ENCODE assay signal across 1 cellular context in the genomic region with DNA sequence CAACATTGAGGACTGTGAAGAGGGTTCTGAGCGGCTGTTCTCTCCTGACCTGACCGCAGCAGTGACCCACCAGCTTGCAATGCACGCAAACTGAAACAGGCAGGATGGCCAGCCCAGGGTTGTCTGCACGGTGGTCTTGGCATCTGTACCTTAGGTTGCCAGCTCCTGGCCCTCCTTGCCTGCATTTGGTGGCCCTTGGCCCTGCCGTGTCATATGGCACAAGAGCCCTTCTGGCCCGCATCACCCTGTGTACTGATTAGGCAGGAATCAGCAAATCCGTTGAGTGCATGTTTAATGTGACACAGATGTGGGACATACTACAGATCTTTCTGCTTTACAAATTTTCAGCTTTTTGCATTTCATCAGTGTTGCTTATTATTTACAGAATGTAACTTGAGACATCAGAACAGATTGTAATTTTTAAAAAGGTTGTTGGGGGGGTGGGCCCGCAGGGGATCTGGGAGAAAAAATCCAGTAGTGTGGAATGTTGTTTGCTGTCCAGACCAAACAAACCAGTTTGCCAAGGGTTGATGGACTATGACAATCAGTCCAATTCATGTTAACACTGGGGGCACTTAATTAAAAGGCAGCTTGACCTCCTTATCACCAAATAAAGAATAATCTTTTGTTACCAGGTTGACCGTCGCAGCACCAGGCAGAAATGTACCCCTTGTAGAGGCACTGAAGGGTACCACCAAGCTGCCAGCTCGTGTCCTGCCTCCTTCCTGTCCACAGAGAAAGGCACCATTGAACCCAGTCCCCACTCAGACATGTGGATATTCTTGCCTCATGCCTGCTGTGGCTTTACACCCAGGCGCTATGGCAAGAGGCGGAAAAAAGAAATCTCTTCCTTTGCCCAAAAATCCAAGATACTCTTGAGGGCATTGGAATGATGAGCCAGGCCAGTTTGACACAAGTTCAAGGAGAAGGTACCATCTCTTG.
TF ChIP-seq lines count a peak whose summit lies in the region.

No MANE protein-coding gene starts in this region.

TF ChIP-seq in SK-N-SH, 30 proteins besides CTCF, POLR2A, EP300 and RAD21 (continued from another document):
- no peak for TF ChIP-seq FOSL2 (IDR thresholded peaks at IDR 0.05; ENCODE audit: borderline replicate concordance, low read depth)
- 0 out of 2 replicates have a peak, but pooled peaks have one; percentile 14 for TF ChIP-seq RCOR1 (IDR thresholded peaks at IDR 0.05; ENCODE audit: low read length)
- no peak for TF ChIP-seq ELF1 (IDR thresholded peaks at IDR 0.05)
- TF ChIP-seq MXI1 (IDR thresholded peaks at IDR 0.05; ENCODE audit: low read depth, low read length) = no peak
- peak; percentile 23 for TF ChIP-seq CHD2 (IDR thresholded peaks at IDR 0.05; ENCODE audit: low read length, partially characterized antibody)
- TF ChIP-seq SMC3 (IDR thresholded peaks at IDR 0.05; ENCODE audit: low read depth, low read length) = no peak
- TF ChIP-seq GABPA (IDR thresholded peaks at IDR 0.05; ENCODE audit: low read depth) = no peak
- TF ChIP-seq FOXJ3 (CRISPR knock-in tag; IDR thresholded peaks at IDR 0.05) = no peak
- TF ChIP-seq, protein P1, sequence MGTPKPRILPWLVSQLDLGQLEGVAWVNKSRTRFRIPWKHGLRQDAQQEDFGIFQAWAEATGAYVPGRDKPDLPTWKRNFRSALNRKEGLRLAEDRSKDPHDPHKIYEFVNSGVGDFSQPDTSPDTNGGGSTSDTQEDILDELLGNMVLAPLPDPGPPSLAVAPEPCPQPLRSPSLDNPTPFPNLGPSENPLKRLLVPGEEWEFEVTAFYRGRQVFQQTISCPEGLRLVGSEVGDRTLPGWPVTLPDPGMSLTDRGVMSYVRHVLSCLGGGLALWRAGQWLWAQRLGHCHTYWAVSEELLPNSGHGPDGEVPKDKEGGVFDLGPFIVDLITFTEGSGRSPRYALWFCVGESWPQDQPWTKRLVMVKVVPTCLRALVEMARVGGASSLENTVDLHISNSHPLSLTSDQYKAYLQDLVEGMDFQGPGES (IDR thresholded peaks at IDR 0.05; ENCODE audit: low read depth, low read length) = no peak
- TF ChIP-seq SIN3A (IDR thresholded peaks at IDR 0.05; ENCODE audit: borderline replicate concordance, low read depth, low read length) = no peak
- TF ChIP-seq, protein P2, sequence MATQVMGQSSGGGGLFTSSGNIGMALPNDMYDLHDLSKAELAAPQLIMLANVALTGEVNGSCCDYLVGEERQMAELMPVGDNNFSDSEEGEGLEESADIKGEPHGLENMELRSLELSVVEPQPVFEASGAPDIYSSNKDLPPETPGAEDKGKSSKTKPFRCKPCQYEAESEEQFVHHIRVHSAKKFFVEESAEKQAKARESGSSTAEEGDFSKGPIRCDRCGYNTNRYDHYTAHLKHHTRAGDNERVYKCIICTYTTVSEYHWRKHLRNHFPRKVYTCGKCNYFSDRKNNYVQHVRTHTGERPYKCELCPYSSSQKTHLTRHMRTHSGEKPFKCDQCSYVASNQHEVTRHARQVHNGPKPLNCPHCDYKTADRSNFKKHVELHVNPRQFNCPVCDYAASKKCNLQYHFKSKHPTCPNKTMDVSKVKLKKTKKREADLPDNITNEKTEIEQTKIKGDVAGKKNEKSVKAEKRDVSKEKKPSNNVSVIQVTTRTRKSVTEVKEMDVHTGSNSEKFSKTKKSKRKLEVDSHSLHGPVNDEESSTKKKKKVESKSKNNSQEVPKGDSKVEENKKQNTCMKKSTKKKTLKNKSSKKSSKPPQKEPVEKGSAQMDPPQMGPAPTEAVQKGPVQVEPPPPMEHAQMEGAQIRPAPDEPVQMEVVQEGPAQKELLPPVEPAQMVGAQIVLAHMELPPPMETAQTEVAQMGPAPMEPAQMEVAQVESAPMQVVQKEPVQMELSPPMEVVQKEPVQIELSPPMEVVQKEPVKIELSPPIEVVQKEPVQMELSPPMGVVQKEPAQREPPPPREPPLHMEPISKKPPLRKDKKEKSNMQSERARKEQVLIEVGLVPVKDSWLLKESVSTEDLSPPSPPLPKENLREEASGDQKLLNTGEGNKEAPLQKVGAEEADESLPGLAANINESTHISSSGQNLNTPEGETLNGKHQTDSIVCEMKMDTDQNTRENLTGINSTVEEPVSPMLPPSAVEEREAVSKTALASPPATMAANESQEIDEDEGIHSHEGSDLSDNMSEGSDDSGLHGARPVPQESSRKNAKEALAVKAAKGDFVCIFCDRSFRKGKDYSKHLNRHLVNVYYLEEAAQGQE (IDR thresholded peaks at IDR 0.05; ENCODE audit: low read depth, low read length) = no peak
- no peak for TF ChIP-seq TAF1 (IDR thresholded peaks at IDR 0.05; ENCODE audit: borderline replicate concordance, low read depth, low read length)
- TF ChIP-seq MEF2A (IDR thresholded peaks at IDR 0.05; ENCODE audit: borderline replicate concordance, low read depth) = no peak
- TF ChIP-seq POLR2AphosphoS5 (IDR thresholded peaks at IDR 0.05; ENCODE audit: low read depth, low read length) = no peak
- TF ChIP-seq, protein P3, sequence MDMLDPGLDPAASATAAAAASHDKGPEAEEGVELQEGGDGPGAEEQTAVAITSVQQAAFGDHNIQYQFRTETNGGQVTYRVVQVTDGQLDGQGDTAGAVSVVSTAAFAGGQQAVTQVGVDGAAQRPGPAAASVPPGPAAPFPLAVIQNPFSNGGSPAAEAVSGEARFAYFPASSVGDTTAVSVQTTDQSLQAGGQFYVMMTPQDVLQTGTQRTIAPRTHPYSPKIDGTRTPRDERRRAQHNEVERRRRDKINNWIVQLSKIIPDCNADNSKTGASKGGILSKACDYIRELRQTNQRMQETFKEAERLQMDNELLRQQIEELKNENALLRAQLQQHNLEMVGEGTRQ (IDR thresholded peaks at IDR 0.05; ENCODE audit: borderline replicate concordance, low read depth, low read length) = no peak
- TF ChIP-seq RFX5 (IDR thresholded peaks at IDR 0.05; ENCODE audit: low read length) = no peak
- TF ChIP-seq, protein P4, sequence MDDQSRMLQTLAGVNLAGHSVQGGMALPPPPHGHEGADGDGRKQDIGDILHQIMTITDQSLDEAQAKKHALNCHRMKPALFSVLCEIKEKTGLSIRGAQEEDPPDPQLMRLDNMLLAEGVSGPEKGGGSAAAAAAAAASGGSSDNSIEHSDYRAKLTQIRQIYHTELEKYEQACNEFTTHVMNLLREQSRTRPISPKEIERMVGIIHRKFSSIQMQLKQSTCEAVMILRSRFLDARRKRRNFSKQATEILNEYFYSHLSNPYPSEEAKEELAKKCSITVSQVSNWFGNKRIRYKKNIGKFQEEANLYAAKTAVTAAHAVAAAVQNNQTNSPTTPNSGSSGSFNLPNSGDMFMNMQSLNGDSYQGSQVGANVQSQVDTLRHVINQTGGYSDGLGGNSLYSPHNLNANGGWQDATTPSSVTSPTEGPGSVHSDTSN (IDR thresholded peaks at IDR 0.05) = no peak
